Comparison of ENCODE assay signal across 28 cellular contexts in genomic region chr1:78304766-78305165, GRCh38.
"Had no signal": no experiment of that assay in that cellular context is flagged by ENCODE, and none has a peak within 500 bp of the region (broad histone marks: within the 10 kb centered on the region; RNA-seq: fewer than 3 reads in every experiment).

No MANE protein-coding gene starts in this region.

- H3K4me3 ChIP-seq: breast epithelium, colonic mucosa, dorsolateral prefrontal cortex, gastroesophageal sphincter, heart left ventricle, ovary, prostate gland, right atrium auricular region, tibial artery had no signal

- H3K27me3 Mint-ChIP-seq: activated B cell treated with CpG ODN at 0.5 μM for 24 hours; central memory CD8-positive, alpha-beta T cell; effector memory CD8-positive, alpha-beta T cell had no signal

- H3K27ac ChIP-seq: breast epithelium, colonic mucosa, dorsolateral prefrontal cortex, gastroesophageal sphincter, heart left ventricle, neutrophil, ovary, prostate gland, tibial artery had no signal

- ATAC-seq: activated CD4-positive, alpha-beta T cell treated with anti-CD3 and anti-CD28 coated beads for 36 hours; activated T-cell treated with anti-CD3 and anti-CD28 coated beads, Interleukin-2, amount 50 U/mL, for 4 hours; effector memory CD8-positive, alpha-beta T cell; esophagus mucosa; gastroesophageal sphincter; heart left ventricle; left cardiac atrium had no signal

- H3K9me3 ChIP-seq: breast epithelium, colonic mucosa, gastroesophageal sphincter, heart left ventricle, neutrophil, ovary, prostate gland, right atrium auricular region, tibial artery had no signal

- H3K36me3 ChIP-seq: breast epithelium, colonic mucosa, gastroesophageal sphincter, heart left ventricle, neutrophil, ovary, prostate gland, right atrium auricular region, tibial artery had no signal

- H3K4me1 ChIP-seq: breast epithelium, colonic mucosa, heart left ventricle, prostate gland, right atrium auricular region, tibial artery had no signal

- DNase-seq: activated B cell treated with CpG ODN at 0.5 μM for 24 hours; activated CD4-positive, alpha-beta T cell treated with anti-CD3 and anti-CD28 coated beads for 36 hours; activated CD4-positive, alpha-beta T cell treated with anti-CD3 and anti-CD28 coated beads, Interleukin-2, amount 50 U/mL, for 4 hours; activated CD8-positive, alpha-beta memory T cell treated with anti-CD3 and anti-CD28 coated beads for 24 hours; activated CD8-positive, alpha-beta memory T cell treated with anti-CD3 and anti-CD28 coated beads, Interleukin-2, amount 50 U/mL, for 4 hours; activated naive CD4-positive, alpha-beta T cell treated with Interleukin-2 at 50 U/mL for 16 hours; activated naive CD8-positive, alpha-beta T cell treated with anti-CD3 and anti-CD28 coated beads for 36 hours; activated T-cell treated with anti-CD3 and anti-CD28 coated beads, Interleukin-2, amount 50 U/mL, for 4 hours; amniotic stem cell; colonic mucosa; dorsolateral prefrontal cortex; effector memory CD8-positive, alpha-beta T cell; heart left ventricle; left cardiac atrium; mesenchymal stem cell; ovary; stimulated activated CD4-positive, alpha-beta T cell treated with anti-CD3 and anti-CD28 coated beads, Interleukin-4, amount 100 ng/mL, for 4 hours; tibial artery had no signal

- H3K27ac Mint-ChIP-seq: activated B cell treated with CpG ODN at 0.5 μM for 24 hours; activated CD4-positive, alpha-beta T cell treated with anti-CD3 and anti-CD28 coated beads for 36 hours; activated naive CD8-positive, alpha-beta T cell treated with anti-CD3 and anti-CD28 coated beads for 36 hours; activated T-helper 2 cell treated with anti-CD3 and anti-CD28 coated beads, Interferon-gamma antibody, Interleukin-2, Interleukin-4, amounts not matched to agents 10 μg/mL and 5 μg/mL and 100 μg/mL, durations not matched to agents 14 hours and 24 hours and 36 hours; effector memory CD8-positive, alpha-beta T cell; nephron; stimulated activated naive CD8-positive, alpha-beta T cell treated with anti-CD3 and anti-CD28 coated beads, Interleukin-15, Interleukin-2, amounts not matched to agents 100 ng/mL and 50 ng/mL, for 24 hours had no signal

- H3K9me3 Mint-ChIP-seq: activated B cell treated with CpG ODN at 0.5 μM for 24 hours; activated T-cell treated with anti-CD3 and anti-CD28 coated beads, Interleukin-2, amount 50 U/mL, for 4 hours; activated T-helper 2 cell treated with anti-CD3 and anti-CD28 coated beads, Interferon-gamma antibody, Interleukin-2, Interleukin-4, amounts not matched to agents 10 μg/mL and 5 μg/mL and 100 μg/mL, durations not matched to agents 14 hours and 24 hours and 36 hours; central memory CD8-positive, alpha-beta T cell; nephron; stimulated activated naive CD8-positive, alpha-beta T cell treated with anti-CD3 and anti-CD28 coated beads, Interleukin-15, Interleukin-2, amounts not matched to agents 100 ng/mL and 50 ng/mL, for 24 hours had no signal

- H3K27me3 ChIP-seq: breast epithelium, colonic mucosa, gastroesophageal sphincter, heart left ventricle, neutrophil, ovary, right atrium auricular region, tibial artery had no signal

- H3K4me3 Mint-ChIP-seq: activated B cell treated with CpG ODN at 0.5 μM for 24 hours; activated CD4-positive, alpha-beta T cell treated with anti-CD3 and anti-CD28 coated beads for 36 hours; activated naive CD8-positive, alpha-beta T cell treated with anti-CD3 and anti-CD28 coated beads for 36 hours; activated T-cell treated with anti-CD3 and anti-CD28 coated beads, Interleukin-2, amount 50 U/mL, for 4 hours; central memory CD8-positive, alpha-beta T cell; effector memory CD8-positive, alpha-beta T cell; nephron; stimulated activated naive CD8-positive, alpha-beta T cell treated with anti-CD3 and anti-CD28 coated beads, Interleukin-15, Interleukin-2, amounts not matched to agents 100 ng/mL and 50 ng/mL, for 24 hours had no signal

- H3K36me3 Mint-ChIP-seq: activated naive CD8-positive, alpha-beta T cell treated with anti-CD3 and anti-CD28 coated beads for 36 hours had no signal

- H3K4me1 Mint-ChIP-seq: activated B cell treated with CpG ODN at 0.5 μM for 24 hours; activated CD4-positive, alpha-beta T cell treated with anti-CD3 and anti-CD28 coated beads for 36 hours; activated naive CD8-positive, alpha-beta T cell treated with anti-CD3 and anti-CD28 coated beads for 36 hours; central memory CD8-positive, alpha-beta T cell; nephron had no signal
